21 cellular contexts compared by ENCODE assay signal in the genomic region with DNA sequence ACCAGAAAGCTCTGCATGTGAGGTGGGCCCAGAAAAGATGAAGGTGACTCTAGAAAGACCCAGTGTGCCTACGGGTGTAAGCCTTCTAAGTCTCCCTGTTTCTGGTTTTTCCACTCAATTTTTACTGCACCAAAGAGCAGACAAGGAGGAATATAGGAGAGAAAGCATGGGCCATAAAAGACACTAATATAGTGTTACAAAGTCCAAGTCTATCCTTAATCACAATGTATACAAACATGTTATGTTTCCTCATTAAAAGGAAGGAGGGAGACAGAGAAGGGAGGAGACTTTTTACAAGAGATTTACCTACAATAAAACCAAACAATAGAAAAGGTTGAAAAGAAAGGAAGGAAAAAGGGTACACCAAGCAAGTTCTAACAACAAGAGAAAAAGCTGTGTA.
"Had no signal": no experiment of that assay in that cellular context is flagged by ENCODE, and none has a peak within 500 bp of the region (broad histone marks: within the 10 kb centered on the region; RNA-seq: fewer than 3 reads in every experiment).

No MANE protein-coding gene starts in this region.

- ATAC-seq: HepG2, Panc1 had no signal

- H3K27ac ChIP-seq: RWPE1 had no signal

- H3K9me3 ChIP-seq: SK-N-SH had no signal

- H3K9ac ChIP-seq: SK-N-SH had no signal

- FAIRE-seq: HepG2 had no signal

- DNase-seq: IMR-90, Karpas-422, KG1, MM.1S, NCI-H1092 treated with DMSO at 0.1 percent for 48 hours, NCI-H1436, NCI-H187, NCI-H2029, NCI-H2081 treated with DMSO at 0.1 percent for 48 hours, NCI-H2171, NCI-H226, NCI-H446, NCI-H510A, NCI-H524 treated with DMSO at 0.1 percent for 48 hours, NCI-H69, NCI-H774, SHP77, SK-N-SH had no signal

- H3K9me2 ChIP-seq: SK-N-SH had no signal

- H3K4me2 ChIP-seq: SK-N-SH had no signal
